In the genomic region with DNA sequence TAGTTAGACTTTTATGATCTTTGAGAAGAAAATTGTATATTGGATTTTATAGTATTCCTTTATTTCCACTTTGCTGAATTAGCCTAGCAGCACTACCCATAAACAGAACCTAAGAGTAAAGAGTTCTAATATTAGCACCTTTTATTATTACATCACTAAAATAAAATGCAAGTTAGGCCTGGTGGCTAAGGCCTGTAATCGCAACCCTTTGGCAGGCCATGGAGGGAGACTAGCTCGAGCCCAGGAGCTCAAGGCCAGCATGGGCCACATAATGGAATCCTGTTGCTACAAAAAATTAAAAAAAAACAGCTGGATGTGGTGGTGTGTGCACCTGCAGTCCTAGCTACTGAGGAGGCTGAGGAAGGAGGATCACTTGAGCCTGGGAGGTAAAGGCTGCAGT, we compare ENCODE assay signal across 3 cellular contexts.
TF ChIP-seq lines count a peak whose summit lies in the region.

No MANE protein-coding gene starts in this region.

TF ChIP-seq in GM23338, 12 proteins besides CTCF, POLR2A, EP300 and RAD21 (continues in another document):
- TF ChIP-seq NANOG (IDR thresholded peaks at IDR 0.05; ENCODE audit: borderline replicate concordance) (no peak), STAT1 (IDR thresholded peaks at IDR 0.05; ENCODE audit: unreplicated experiment) (no peak), EZH2 (IDR thresholded peaks at IDR 0.05; ENCODE audit: low read depth, unreplicated experiment) (no peak)
- TF ChIP-seq, protein P1, sequence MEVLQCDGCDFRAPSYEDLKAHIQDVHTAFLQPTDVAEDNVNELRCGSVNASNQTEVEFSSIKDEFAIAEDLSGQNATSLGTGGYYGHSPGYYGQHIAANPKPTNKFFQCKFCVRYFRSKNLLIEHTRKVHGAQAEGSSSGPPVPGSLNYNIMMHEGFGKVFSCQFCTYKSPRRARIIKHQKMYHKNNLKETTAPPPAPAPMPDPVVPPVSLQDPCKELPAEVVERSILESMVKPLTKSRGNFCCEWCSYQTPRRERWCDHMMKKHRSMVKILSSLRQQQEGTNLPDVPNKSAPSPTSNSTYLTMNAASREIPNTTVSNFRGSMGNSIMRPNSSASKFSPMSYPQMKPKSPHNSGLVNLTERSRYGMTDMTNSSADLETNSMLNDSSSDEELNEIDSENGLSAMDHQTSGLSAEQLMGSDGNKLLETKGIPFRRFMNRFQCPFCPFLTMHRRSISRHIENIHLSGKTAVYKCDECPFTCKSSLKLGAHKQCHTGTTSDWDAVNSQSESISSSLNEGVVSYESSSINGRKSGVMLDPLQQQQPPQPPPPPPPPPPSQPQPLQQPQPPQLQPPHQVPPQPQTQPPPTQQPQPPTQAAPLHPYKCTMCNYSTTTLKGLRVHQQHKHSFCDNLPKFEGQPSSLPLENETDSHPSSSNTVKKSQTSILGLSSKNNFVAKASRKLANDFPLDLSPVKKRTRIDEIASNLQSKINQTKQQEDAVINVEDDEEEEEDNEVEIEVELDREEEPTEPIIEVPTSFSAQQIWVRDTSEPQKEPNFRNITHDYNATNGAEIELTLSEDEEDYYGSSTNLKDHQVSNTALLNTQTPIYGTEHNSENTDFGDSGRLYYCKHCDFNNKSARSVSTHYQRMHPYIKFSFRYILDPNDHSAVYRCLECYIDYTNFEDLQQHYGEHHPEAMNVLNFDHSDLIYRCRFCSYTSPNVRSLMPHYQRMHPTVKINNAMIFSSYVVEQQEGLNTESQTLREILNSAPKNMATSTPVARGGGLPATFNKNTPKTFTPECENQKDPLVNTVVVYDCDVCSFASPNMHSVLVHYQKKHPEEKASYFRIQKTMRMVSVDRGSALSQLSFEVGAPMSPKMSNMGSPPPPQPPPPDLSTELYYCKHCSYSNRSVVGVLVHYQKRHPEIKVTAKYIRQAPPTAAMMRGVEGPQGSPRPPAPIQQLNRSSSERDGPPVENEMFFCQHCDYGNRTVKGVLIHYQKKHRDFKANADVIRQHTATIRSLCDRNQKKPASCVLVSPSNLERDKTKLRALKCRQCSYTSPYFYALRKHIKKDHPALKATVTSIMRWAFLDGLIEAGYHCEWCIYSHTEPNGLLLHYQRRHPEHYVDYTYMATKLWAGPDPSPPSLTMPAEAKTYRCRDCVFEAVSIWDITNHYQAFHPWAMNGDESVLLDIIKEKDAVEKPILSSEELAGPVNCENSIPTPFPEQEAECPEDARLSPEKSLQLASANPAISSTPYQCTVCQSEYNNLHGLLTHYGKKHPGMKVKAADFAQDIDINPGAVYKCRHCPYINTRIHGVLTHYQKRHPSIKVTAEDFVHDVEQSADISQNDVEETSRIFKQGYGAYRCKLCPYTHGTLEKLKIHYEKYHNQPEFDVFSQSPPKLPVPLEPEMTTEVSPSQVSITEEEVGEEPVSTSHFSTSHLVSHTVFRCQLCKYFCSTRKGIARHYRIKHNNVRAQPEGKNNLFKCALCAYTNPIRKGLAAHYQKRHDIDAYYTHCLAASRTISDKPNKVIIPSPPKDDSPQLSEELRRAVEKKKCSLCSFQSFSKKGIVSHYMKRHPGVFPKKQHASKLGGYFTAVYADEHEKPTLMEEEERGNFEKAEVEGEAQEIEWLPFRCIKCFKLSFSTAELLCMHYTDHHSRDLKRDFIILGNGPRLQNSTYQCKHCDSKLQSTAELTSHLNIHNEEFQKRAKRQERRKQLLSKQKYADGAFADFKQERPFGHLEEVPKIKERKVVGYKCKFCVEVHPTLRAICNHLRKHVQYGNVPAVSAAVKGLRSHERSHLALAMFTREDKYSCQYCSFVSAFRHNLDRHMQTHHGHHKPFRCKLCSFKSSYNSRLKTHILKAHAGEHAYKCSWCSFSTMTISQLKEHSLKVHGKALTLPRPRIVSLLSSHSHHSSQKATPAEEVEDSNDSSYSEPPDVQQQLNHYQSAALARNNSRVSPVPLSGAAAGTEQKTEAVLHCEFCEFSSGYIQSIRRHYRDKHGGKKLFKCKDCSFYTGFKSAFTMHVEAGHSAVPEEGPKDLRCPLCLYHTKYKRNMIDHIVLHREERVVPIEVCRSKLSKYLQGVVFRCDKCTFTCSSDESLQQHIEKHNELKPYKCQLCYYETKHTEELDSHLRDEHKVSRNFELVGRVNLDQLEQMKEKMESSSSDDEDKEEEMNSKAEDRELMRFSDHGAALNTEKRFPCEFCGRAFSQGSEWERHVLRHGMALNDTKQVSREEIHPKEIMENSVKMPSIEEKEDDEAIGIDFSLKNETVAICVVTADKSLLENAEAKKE (CRISPR knock-in tag; IDR thresholded peaks at IDR 0.05): no peak

TF ChIP-seq in IMR-90, 13 proteins besides CTCF, POLR2A, EP300 and RAD21:
- TF ChIP-seq CEBPB (IDR thresholded peaks at IDR 0.05; ENCODE audit: low read depth, low read length) (no peak), RCOR1 (IDR thresholded peaks at IDR 0.05; ENCODE audit: insufficient replicate concordance, low read length) (no peak)
TF ChIP-seq in IMR-90: peak in this region for 0.

TF ChIP-seq in H1, 55 proteins besides CTCF, POLR2A, EP300 and RAD21:
- TF ChIP-seq BACH1 (IDR thresholded peaks at IDR 0.05; ENCODE audit: low read length) (no peak), ZNF274 (IDR thresholded peaks at IDR 0.05; ENCODE audit: borderline replicate concordance, extremely low read depth, low read length) (no peak), TEAD4 (IDR thresholded peaks at IDR 0.05; ENCODE audit: low read depth, low read length) (no peak), TAF1 (IDR thresholded peaks at IDR 0.05; ENCODE audit: low read depth, low read length) (no peak), RNF2 (IDR thresholded peaks at IDR 0.05; ENCODE audit: borderline replicate concordance, low read depth, low read length, missing control alignments, poor library complexity, severe bottlenecking) (no peak), SP4 (IDR thresholded peaks at IDR 0.05; ENCODE audit: low read length) (no peak)
